8 cellular contexts compared by ENCODE assay signal in the genomic region with DNA sequence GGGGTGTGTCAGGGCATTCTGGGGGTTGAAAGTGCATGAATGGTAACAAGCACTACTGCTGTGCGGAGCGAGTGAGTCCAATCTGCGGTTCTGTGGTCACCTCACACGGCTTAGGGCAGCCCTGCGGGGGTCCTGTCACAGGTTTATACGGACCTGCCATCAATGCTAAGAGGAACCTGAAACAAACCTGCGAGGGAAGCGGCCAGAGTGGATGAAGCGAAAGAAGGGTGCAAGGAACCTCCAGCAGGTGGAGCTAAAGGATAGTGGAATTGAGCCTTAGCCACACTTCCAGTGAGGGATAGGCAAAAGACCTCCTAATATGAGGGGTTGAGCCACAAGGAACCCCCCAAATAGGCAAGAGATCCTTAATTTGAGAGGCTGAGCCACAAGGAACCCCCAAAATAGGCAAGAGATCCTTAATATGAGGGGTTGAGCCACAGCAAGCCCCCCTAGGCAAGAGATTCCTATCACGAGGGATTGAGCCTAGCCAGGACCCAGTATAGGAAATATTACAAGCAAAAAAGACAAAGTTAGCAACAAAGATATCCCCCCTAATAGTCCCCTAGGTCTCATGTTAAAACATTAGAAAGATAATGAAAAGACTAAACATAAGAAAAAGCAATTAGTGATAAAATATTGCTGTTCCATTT. TPM values are rescaled to one million over a fixed set of nuclear protein-coding genes. Genes with fewer than 3 reads are reported as not detected.
DNase-seq lines count a peak whose midpoint lies in the region; ATAC-seq and TF ChIP-seq lines count a peak whose summit lies in the region.

No MANE protein-coding gene starts in this region.

- H3K36me3 Mint-ChIP-seq in GM23338 (ENCODE audit: low read depth) = peaks cover 40% of the 10 kb centered on the region
- no peaks in the 10 kb centered on the region for H3K36me3 Mint-ChIP-seq in activated CD4-positive, alpha-beta memory T cell treated with anti-CD3 and anti-CD28 coated beads for 36 hours

- H3K27me3 Mint-ChIP-seq in GM23338 (ENCODE audit: insufficient read depth, low read depth, poor library complexity) = peaks cover 6% of the 10 kb centered on the region
- no peaks in the 10 kb centered on the region for H3K27me3 Mint-ChIP-seq in activated CD4-positive, alpha-beta memory T cell treated with anti-CD3 and anti-CD28 coated beads for 36 hours

- peak; percentile 50; the same call in 2 of the 3 replicates for ATAC-seq in GM23338

- no peaks in the 10 kb centered on the region for H3F3A ChIP-seq in GM23338 (replicated peaks; ENCODE audit: low read depth)

- DNase-seq in AG04449 (ENCODE audit: low read depth, low spot score) (no peak), GM23338 (ENCODE audit: low spot score) (peak; percentile 89), NCI-H748 treated with DMSO at 0.1 percent for 48 hours (lab: John Stamatoyannopoulos, UW) (peak; percentile 63), mesenchymal stem cell (peak; percentile 68), NCI-H510A treated with DMSO at 0.1 percent for 48 hours (lab: John Stamatoyannopoulos, UW) (no peak)
- DNase-seq in activated CD4-positive, alpha-beta memory T cell treated with anti-CD3 and anti-CD28 coated beads for 36 hours = peak; percentile 69
- peak; percentile 47 for DNase-seq in effector CD4-positive, alpha-beta T cell
- DNase-seq in stimulated activated CD8-positive, alpha-beta memory T cell treated with anti-CD3 and anti-CD28 coated beads, Interleukin-4, amount 100 ng/mL, for 24 hours (ENCODE audit: low read depth) = peak; percentile 39

- H3K4me1 ChIP-seq in GM23338 (ENCODE audit: insufficient read depth) (no peaks in the 10 kb centered on the region), mesenchymal stem cell (ENCODE audit: control insufficient read depth, insufficient read depth, low read depth, low read length) (no peaks in the 10 kb centered on the region)

- H3K27ac ChIP-seq in GM23338 (ENCODE audit: low read depth) (no peak overlapping the region), mesenchymal stem cell (ENCODE audit: low read length, poor library complexity, severe bottlenecking) (no peak overlapping the region)

- H3K4me3 ChIP-seq in AG04449 (ENCODE audit: low read depth, low read length) = peak overlapping the region; percentile 15; the same call in 1 of the 2 replicates
- no peak overlapping the region for H3K4me3 ChIP-seq in GM23338
- H3K4me3 ChIP-seq in mesenchymal stem cell (ENCODE audit: insufficient read depth in 1 of 2, low read depth in 1 of 2, low read length in 2 of 2) = peak overlapping the region in 1 of 2 experiments; percentile 16

- no peaks in the 10 kb centered on the region for H3K79me1 ChIP-seq in mesenchymal stem cell (replicated peaks; ENCODE audit: low read length, poor library complexity, severe bottlenecking)

- H2BK120ac ChIP-seq in mesenchymal stem cell (ENCODE audit: low read depth, low read length) = no peak overlapping the region

- H2AFZ ChIP-seq in GM23338 = 0 out of 2 replicates have a peak overlapping the region, but pooled peaks have one; percentile 25
- no peak overlapping the region for H2AFZ ChIP-seq in mesenchymal stem cell (ENCODE audit: low read depth, low read length)

- TF ChIP-seq CTCF in AG04449 (IDR thresholded peaks at IDR 0.05; ENCODE audit: insufficient read depth, low read length, missing control alignments) = peak; percentile 72
- TF ChIP-seq CTCF in GM23338 (conservative IDR thresholded peaks at IDR 0.05; ENCODE audit: low read depth in 2 of 2) = peak; percentile 80 to 96

- no peak overlapping the region for H3K4ac ChIP-seq in mesenchymal stem cell (ENCODE audit: low read depth in 1 of 2, low read length in 2 of 2)

- H3K9me2 ChIP-seq in GM23338 (ENCODE audit: insufficient read depth) = no peaks in the 10 kb centered on the region

- no peak overlapping the region for H3K23ac ChIP-seq in mesenchymal stem cell (ENCODE audit: low read length in 2 of 2)

- intact Hi-C loops in activated CD4-positive, alpha-beta memory T cell treated with anti-CD3 and anti-CD28 coated beads for 36 hours (cut with micrococcal nuclease) = loop anchor here (1.0 to 5.0 kb wide), 4 partner anchors 41 to 259 kb away; partner anchors contain the start of genes ZNF20 and ZNF491

- no peaks in the 10 kb centered on the region for H3K4me1 Mint-ChIP-seq in GM23338
- H3K4me1 Mint-ChIP-seq in activated CD4-positive, alpha-beta memory T cell treated with anti-CD3 and anti-CD28 coated beads for 36 hours (ENCODE audit: low read depth) = no peaks in the 10 kb centered on the region

- POLR2A ChIA-PET in AG04449 (lab: Yijun Ruan, JAX) = no interaction called here
- POLR2A ChIA-PET in activated CD4-positive, alpha-beta memory T cell treated with anti-CD3 and anti-CD28 coated beads for 36 hours (lab: Charles Lee) = no interaction called here

- H3K4me2 ChIP-seq in GM23338 (no peak overlapping the region), mesenchymal stem cell (ENCODE audit: low read length, poor library complexity, severe bottlenecking) (no peak overlapping the region)

- CTCF ChIA-PET in AG04449 (lab: Yijun Ruan, JAX) = interaction anchor here (0.6 to 9.5 kb wide), 11 partner anchors 10 to 791 kb away, joined by 3 to 79 read pairs (median 7); partner anchors contain the start of gene ZNF491
- CTCF ChIA-PET in activated CD4-positive, alpha-beta memory T cell treated with anti-CD3 and anti-CD28 coated beads for 36 hours (lab: Charles Lee) = interaction anchor here (1.1 to 7.5 kb wide), 11 partner anchors 9 to 259 kb away, joined by 3 to 42 read pairs (median 5); partner anchors contain the start of genes ZNF20 and ZNF491

- no peaks in the 10 kb centered on the region for H3K27me3 ChIP-seq in GM23338 (ENCODE audit: insufficient read depth)
- peaks cover 0 to 6% of the 10 kb centered on the region in 2 experiments for H3K27me3 ChIP-seq in mesenchymal stem cell (ENCODE audit: control insufficient read depth in 1 of 2, insufficient read depth in 1 of 2, low read length in 2 of 2)

- no peak overlapping the region for H3K18ac ChIP-seq in mesenchymal stem cell (ENCODE audit: low read depth in 1 of 2, low read length in 2 of 2)

- H3K9me3 ChIP-seq in mesenchymal stem cell (ENCODE audit: control insufficient read depth, low read length) = no peaks in the 10 kb centered on the region

- H3K36me3 ChIP-seq in GM23338 (ENCODE audit: insufficient read depth) (no peaks in the 10 kb centered on the region), mesenchymal stem cell (ENCODE audit: control insufficient read depth in 1 of 2, insufficient read depth in 2 of 2, low read depth in 1 of 2, low read length in 2 of 2) (no peaks in the 10 kb centered on the region)

- no peak overlapping the region for H2BK5ac ChIP-seq in mesenchymal stem cell (ENCODE audit: low read depth, low read length, poor library complexity, severe bottlenecking)

- H3K79me2 ChIP-seq in GM23338 (replicated peaks; ENCODE audit: insufficient read depth) = no peaks in the 10 kb centered on the region

- H3K9ac ChIP-seq in mesenchymal stem cell (ENCODE audit: low read length) = no peak overlapping the region

- H4K91ac ChIP-seq in mesenchymal stem cell (ENCODE audit: low read length) = no peak overlapping the region

- H2BK12ac ChIP-seq in mesenchymal stem cell (ENCODE audit: low read length in 2 of 2) = no peak overlapping the region

- peaks cover 99% of the 10 kb centered on the region for H3K9me3 Mint-ChIP-seq in GM23338
- peaks cover 2% of the 10 kb centered on the region for H3K9me3 Mint-ChIP-seq in activated CD4-positive, alpha-beta memory T cell treated with anti-CD3 and anti-CD28 coated beads for 36 hours

- no peak overlapping the region for H2AK5ac ChIP-seq in mesenchymal stem cell (ENCODE audit: low read length, severe bottlenecking)

- no peak overlapping the region for H2BK15ac ChIP-seq in mesenchymal stem cell (ENCODE audit: low read depth, poor library complexity, severe bottlenecking)

- no peaks in the 10 kb centered on the region for H4K20me1 ChIP-seq in GM23338 (replicated peaks; ENCODE audit: insufficient read depth)

- H3K14ac ChIP-seq in mesenchymal stem cell (ENCODE audit: low read length in 2 of 2) = no peak overlapping the region

- 18% methylated on average over 10 of the region's 10 CpGs for WGBS in mesenchymal stem cell

- H3K4me3 Mint-ChIP-seq in GM23338 = no peak overlapping the region
- no peak overlapping the region for H3K4me3 Mint-ChIP-seq in activated CD4-positive, alpha-beta memory T cell treated with anti-CD3 and anti-CD28 coated beads for 36 hours

- H3K27ac Mint-ChIP-seq in GM23338 = no peak overlapping the region
- no peak overlapping the region for H3K27ac Mint-ChIP-seq in activated CD4-positive, alpha-beta memory T cell treated with anti-CD3 and anti-CD28 coated beads for 36 hours

- no peak overlapping the region for H4K8ac ChIP-seq in mesenchymal stem cell (ENCODE audit: low read length)

TF ChIP-seq in GM23338, 12 proteins besides CTCF, POLR2A, EP300 and RAD21:
- TF ChIP-seq ZNF331 (CRISPR knock-in tag; IDR thresholded peaks at IDR 0.05; ENCODE audit: low read depth) (no peak), ZNF114 (CRISPR knock-in tag; IDR thresholded peaks at IDR 0.05) (no peak), EZH2phosphoT487 (IDR thresholded peaks at IDR 0.05; ENCODE audit: unreplicated experiment) (no peak), STAT1 (IDR thresholded peaks at IDR 0.05; ENCODE audit: unreplicated experiment) (no peak), CREB1 (CRISPR knock-in tag; IDR thresholded peaks at IDR 0.05; ENCODE audit: low read depth) (no peak)
TF ChIP-seq in GM23338: peak in this region for 0.

RNA-seq across cellular contexts. Expression of gene ZNF69, which starts 6.3 kb away (rescaled TPM):
- 42.3 and 60.4 TPM in 2 replicates for total RNA-seq in GM23338 (2014; rRNA removed; shearing (Covaris generic))
- 13.5 and 15.8 TPM in 2 replicates for polyA plus RNA-seq in GM23338 (2016; fragmentation: Nextera tagmentation; extraction: Ambion mirVana)
- total RNA-seq in activated CD4-positive, alpha-beta memory T cell treated with anti-CD3 and anti-CD28 coated beads for 36 hours = 1 to 10 TPM in 1 of 2 experiments, under 1 TPM in 1; 0.94 to 1.5 TPM
- polyA plus RNA-seq in mesenchymal stem cell (2013, experiment 1 of 2) = 4.8 TPM
- 5.0 TPM for polyA plus RNA-seq in mesenchymal stem cell (2013, experiment 2 of 2)

RNA-seq across cellular contexts. Expression of gene ZNF439, which starts 32.8 kb away (rescaled TPM):
- 6.6 and 11.7 TPM in 2 replicates for total RNA-seq in GM23338 (2014; rRNA removed; shearing (Covaris generic))
- polyA plus RNA-seq in GM23338 (2016; fragmentation: Nextera tagmentation; extraction: Ambion mirVana) = 3.5 and 4.5 TPM in 2 replicates
- total RNA-seq in activated CD4-positive, alpha-beta memory T cell treated with anti-CD3 and anti-CD28 coated beads for 36 hours = 1 to 10 TPM; 4.8 to 5.6 TPM
- polyA plus RNA-seq in mesenchymal stem cell (2013, experiment 1 of 2) = 0.04 TPM
- 0.03 TPM for polyA plus RNA-seq in mesenchymal stem cell (2013, experiment 2 of 2)

RNA-seq across cellular contexts. Expression of gene ZNF700, which starts 43.6 kb away (rescaled TPM):
- total RNA-seq in GM23338 (2014; rRNA removed; shearing (Covaris generic)) = 9.3 and 13.6 TPM in 2 replicates
- polyA plus RNA-seq in GM23338 (2016; fragmentation: Nextera tagmentation; extraction: Ambion mirVana) = 4.5 and 6.0 TPM in 2 replicates
- 10 to 100 TPM; 12.9 to 13.0 TPM for total RNA-seq in activated CD4-positive, alpha-beta memory T cell treated with anti-CD3 and anti-CD28 coated beads for 36 hours
- 2.6 TPM for polyA plus RNA-seq in mesenchymal stem cell (2013, experiment 1 of 2)
- polyA plus RNA-seq in mesenchymal stem cell (2013, experiment 2 of 2) = 2.5 TPM

Comparison
In these comparisons a context has a peak if more than half of its experiments do, and no peak if none do; other contexts are left out.
1. DNase-seq: peak in GM23338 (single experiment), NCI-H748 treated with DMSO at 0.1 percent for 48 hours (single experiment), activated CD4-positive, alpha-beta memory T cell treated with anti-CD3 and anti-CD28 coated beads for 36 hours (single experiment), effector CD4-positive, alpha-beta T cell (single experiment), mesenchymal stem cell (single experiment) and stimulated activated CD8-positive, alpha-beta memory T cell treated with anti-CD3 and anti-CD28 coated beads, Interleukin-4, amount 100 ng/mL, for 24 hours (single experiment); none in AG04449 (single experiment) and NCI-H510A treated with DMSO at 0.1 percent for 48 hours (single experiment).
2. RNA of gene ZNF69, which starts 6.3 kb away (total RNA-seq): 42.3 to 60.4 TPM in GM23338; 0.94 to 1.5 TPM in activated CD4-positive, alpha-beta memory T cell treated with anti-CD3 and anti-CD28 coated beads for 36 hours; every median in the first group is over 10 times any median in the second.